Comparison of ENCODE assay signal across 27 cellular contexts in the genomic region with DNA sequence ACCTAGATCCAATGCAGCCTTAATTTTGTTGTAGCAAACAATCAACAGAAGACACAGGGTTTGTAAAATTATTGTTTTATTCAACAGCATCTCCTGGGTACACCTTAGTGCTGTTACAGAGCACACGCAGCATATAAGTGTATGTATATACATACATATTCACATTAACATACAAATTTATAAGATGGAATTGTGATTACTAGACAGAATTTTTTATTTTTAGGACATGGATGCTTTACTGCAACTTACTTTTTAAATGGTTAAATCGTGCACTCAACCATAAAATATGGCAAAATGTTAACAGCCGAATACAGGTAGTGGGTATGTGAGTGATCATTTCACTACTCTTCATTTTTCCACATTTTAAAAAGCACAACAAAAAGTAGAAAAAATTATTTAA.
"Had no signal": no experiment of that assay in that cellular context is flagged by ENCODE, and none has a peak within 500 bp of the region (broad histone marks: within the 10 kb centered on the region; RNA-seq: fewer than 3 reads in every experiment).

No MANE protein-coding gene starts in this region.

- ATAC-seq: effector memory CD8-positive, alpha-beta T cell; esophagus mucosa; gastrocnemius medialis; heart right ventricle; left cardiac atrium; left lung; left ventricle myocardium superior; lower lobe of right lung; mucosa of descending colon; naive thymus-derived CD8-positive, alpha-beta T cell had no signal

- H3K4me1 ChIP-seq: esophagus squamous epithelium, left lung, lower lobe of right lung had no signal

- H3K27me3 ChIP-seq: esophagus squamous epithelium, gastrocnemius medialis, heart right ventricle, left lung had no signal

- H3K9me3 ChIP-seq: esophagus squamous epithelium, gastrocnemius medialis, heart right ventricle, left lung, lower lobe of right lung, mucosa of descending colon had no signal

- FAIRE-seq: endometrium, islet of Langerhans, keratinocyte had no signal

- H3K4me3 ChIP-seq: coronary artery, esophagus squamous epithelium, gastrocnemius medialis, heart right ventricle, left lung, lower lobe of right lung had no signal

- H3K27ac ChIP-seq: coronary artery, epithelial cell of prostate, esophagus squamous epithelium, gastrocnemius medialis, heart right ventricle, left lung, lower lobe of right lung had no signal

- DNase-seq: dermis blood vessel endothelial cell; effector CD8-positive, alpha-beta T cell; effector memory CD8-positive, alpha-beta T cell; endodermal cell; erythroblast; esophagus squamous epithelium; foreskin fibroblast; foreskin melanocyte; gastrocnemius medialis; glutamatergic neuron; head of caudate nucleus; heart right ventricle; hippocampal formation; left cardiac atrium; left lung; left ventricle myocardium superior; lower lobe of right lung; mesenchymal stem cell; mucosa of descending colon; naive B cell; naive thymus-derived CD8-positive, alpha-beta T cell had no signal
